Comparison of ENCODE assay signal across 9 cellular contexts in genomic region chr1:23224721-23225648, GRCh38. TPM values are rescaled to one million over a fixed set of nuclear protein-coding genes. Genes with fewer than 3 reads are reported as not detected.
DNase-seq lines count a peak whose midpoint lies in the region; ATAC-seq, FAIRE-seq and TF ChIP-seq lines count a peak whose summit lies in the region.
"Had no signal": no experiment of that assay in that cellular context is flagged by ENCODE, and none has a peak within 500 bp of the region (broad histone marks: within the 10 kb centered on the region; RNA-seq: fewer than 3 reads in every experiment).

No MANE protein-coding gene starts in this region.

- no peak overlapping the region for H3K4me3 ChIP-seq in K562
- no peak overlapping the region for H3K4me3 ChIP-seq in right cardiac atrium (ENCODE audit: low read length)
- no peak overlapping the region for H3K4me3 ChIP-seq in OCI-LY7 (ENCODE audit: low read depth, low read length, poor library complexity, severe bottlenecking)

- intact Hi-C loops in K562 (cut with micrococcal nuclease) (loop anchor here (5.0 kb wide), 1 partner anchor 42 kb away; no protein-coding TSS in a partner anchor), right cardiac atrium (cut with DNase I) (no loop called here), OCI-LY7 (cut with micrococcal nuclease; ENCODE audit: unreplicated experiment) (loop anchor here (5.0 kb wide), 1 partner anchor 52 kb away; no protein-coding TSS in a partner anchor)

- no peaks in the 10 kb centered on the region for H3K9me2 ChIP-seq in OCI-LY7 (ENCODE audit: insufficient read depth, low read length)

- in situ Hi-C loops in K562 (cut with MboI), result no loop called here

- CTCF ChIA-PET in K562 (lab: Yijun Ruan, JAX; ENCODE audit: low intra/inter-chr PET ratio) (no interaction called here), OCI-LY7 (lab: Charles Lee; ENCODE audit: unreplicated experiment) (no interaction called here)

- no peaks in the 10 kb centered on the region for H3K79me2 ChIP-seq in K562 (ENCODE audit: control insufficient read depth, insufficient read depth, low read length)
- no peaks in the 10 kb centered on the region for H3K79me2 ChIP-seq in OCI-LY7 (ENCODE audit: insufficient read depth, low read depth, low read length)

- H3K4me2 ChIP-seq in K562 (ENCODE audit: insufficient read depth, low read length), result no peak overlapping the region
- no peak overlapping the region for H3K4me2 ChIP-seq in OCI-LY7 (ENCODE audit: low read length)

- no peak overlapping the region for H3K9ac ChIP-seq in K562 (ENCODE audit: insufficient read depth in 1 of 2, low read depth in 2 of 2, low read length in 2 of 2)

- WGBS in K562 (ENCODE audit: insufficient coverage, low coverage, missing lambda C conversion rate), result 6% methylated on average over 17 of the region's 17 CpGs
- WGBS in right cardiac atrium, result 23% methylated on average over 17 of the region's 17 CpGs

- no peak for TF ChIP-seq EP300 in K562 (IDR thresholded peaks at IDR 0.05; ENCODE audit: low read length)

- no peak for TF ChIP-seq CTCF in K562 (IDR thresholded peaks at IDR 0.05 in 2 of 3, conservative IDR thresholded peaks at IDR 0.05 in 1 of 3; ENCODE audit: insufficient read depth in 2 of 3, low read depth in 1 of 3, low read length in 3 of 3)
- TF ChIP-seq CTCF in OCI-LY7 (conservative IDR thresholded peaks at IDR 0.05; ENCODE audit: low read length), result no peak

- TF ChIP-seq POLR2A in K562 (conservative IDR thresholded peaks at IDR 0.05), result no peak

- POLR2A ChIA-PET in K562 (lab: Yijun Ruan, JAX), result interaction anchor here (0.6 kb wide), 1 partner anchor 48 kb away, joined by 3 read pairs; no protein-coding TSS in a partner anchor
- POLR2A ChIA-PET in OCI-LY7 (lab: Charles Lee), result interaction anchor here (0.6 kb wide), 1 partner anchor 306 kb away, joined by 3 read pairs; no protein-coding TSS in a partner anchor

- H3K4me1 ChIP-seq in K562 (replicated peaks in 1 of 2; ENCODE audit: control insufficient read depth in 2 of 2, insufficient read depth in 2 of 2, low read length in 2 of 2) (no peaks in the 10 kb centered on the region), right cardiac atrium (ENCODE audit: control insufficient read depth, insufficient read depth, low read length) (no peaks in the 10 kb centered on the region), OCI-LY7 (ENCODE audit: insufficient read depth, low read length, poor library complexity, severe bottlenecking) (no peaks in the 10 kb centered on the region)

- H3K27ac ChIP-seq in K562 (ENCODE audit: extremely low read depth, low read depth, low read length), result no peak overlapping the region
- no peak overlapping the region for H3K27ac ChIP-seq in right cardiac atrium (ENCODE audit: low read length)
- H3K27ac ChIP-seq in OCI-LY7 (ENCODE audit: low read depth, low read length, poor library complexity, severe bottlenecking), result no peak overlapping the region

- TF ChIP-seq RAD21 in K562 (CRISPR knock-in tag; conservative IDR thresholded peaks at IDR 0.05 in 1 of 2, IDR thresholded peaks at IDR 0.05 in 1 of 2), result no peak

- ATAC-seq in K562 (no peak), right cardiac atrium (peak; percentile 86 to 96), GM19452 (IDR thresholded peaks at IDR 0.05; ENCODE audit: unreplicated experiment) (no peak)

- no peak for FAIRE-seq in K562 (lab: Jason Lieb, UNC)

- no peaks in the 10 kb centered on the region for H3K9me3 ChIP-seq in K562 (replicated peaks; ENCODE audit: control insufficient read depth, insufficient read depth, low read depth, low read length)
- H3K9me3 ChIP-seq in right cardiac atrium (ENCODE audit: control insufficient read depth, low read length), result no peaks in the 10 kb centered on the region
- no peaks in the 10 kb centered on the region for H3K9me3 ChIP-seq in OCI-LY7 (ENCODE audit: low read length)

- BruUV-seq in K562 (replicated peaks; lab: Mats Ljungman, UMichigan) (no TSS peak), OCI-LY7 (replicated peaks; lab: Mats Ljungman, UMichigan) (no TSS peak)

- DNase-seq in HS-27A (ENCODE audit: low read depth), result peak; percentile 73
- DNase-seq in K562 (ENCODE audit: extremely low read depth in 1 of 4, low spot score in 3 of 4), result peak in 1 of 4 experiments; percentile 13
- peak; percentile 45 to 67 (median 53) for DNase-seq in right cardiac atrium
- peak; percentile 2 for DNase-seq in smooth muscle cell of the brain vasculature (ENCODE audit: low read depth, low spot score)
- DNase-seq in NCI-H524 treated with DMSO at 0.1 percent for 48 hours (lab: John Stamatoyannopoulos, UW), result no peak
- DNase-seq in OCI-LY7 (ENCODE audit: low spot score), result no peak
- DNase-seq in NAMALWA (ENCODE audit: low spot score), result no peak
- DNase-seq: NCI-H2029 treated with DMSO at 0.1 percent for 48 hours had no signal

- H3K36me3 ChIP-seq in K562 (ENCODE audit: control insufficient read depth, insufficient read depth, low read length) (no peaks in the 10 kb centered on the region), OCI-LY7 (ENCODE audit: insufficient read depth, low read length) (no peaks in the 10 kb centered on the region)

- no peak overlapping the region for H2AFZ ChIP-seq in K562 (ENCODE audit: low read depth, low read length)
- no peak overlapping the region for H2AFZ ChIP-seq in OCI-LY7 (ENCODE audit: low read length)

- H4K20me1 ChIP-seq in K562 (replicated peaks; ENCODE audit: control insufficient read depth, insufficient read depth, low read length), result no peaks in the 10 kb centered on the region
- no peaks in the 10 kb centered on the region for H4K20me1 ChIP-seq in OCI-LY7 (ENCODE audit: insufficient read depth, low read length)

- H3K9me1 ChIP-seq in K562 (ENCODE audit: control insufficient read depth, insufficient read depth, low read length), result no peaks in the 10 kb centered on the region

- peaks cover 24 to 28% of the 10 kb centered on the region in 2 experiments for H3K27me3 ChIP-seq in K562 (ENCODE audit: control insufficient read depth in 2 of 2, insufficient read depth in 2 of 2, low read length in 2 of 2)
- no peaks in the 10 kb centered on the region for H3K27me3 ChIP-seq in right cardiac atrium (ENCODE audit: control insufficient read depth, insufficient read depth)

TF ChIP-seq in K562, 482 proteins besides CTCF, POLR2A, EP300 and RAD21 (continues in another document):
- TF ChIP-seq CTBP1 (IDR thresholded peaks at IDR 0.05; ENCODE audit: borderline replicate concordance), result peak; percentile 59; the same call in 1 of the 2 replicates
- TF ChIP-seq ZNF717 (CRISPR knock-in tag; IDR thresholded peaks at IDR 0.05), result no peak
- TF ChIP-seq BCOR (IDR thresholded peaks at IDR 0.05), result 0 out of 2 replicates have a peak, but pooled peaks have one; percentile 10
- no peak for TF ChIP-seq RBM14 (IDR thresholded peaks at IDR 0.05; ENCODE audit: borderline replicate concordance, insufficient read depth, low read depth, low read length)
- no peak for TF ChIP-seq SMAD4 (CRISPR knock-in tag; conservative IDR thresholded peaks at IDR 0.05)
- TF ChIP-seq TAL1 (IDR thresholded peaks at IDR 0.05), result no peak

RNA-seq across cellular contexts. Expression of gene HTR1D, which starts 7.7 kb away (rescaled TPM):
- total RNA-seq in K562 (2011; cell fraction: chromatin; rRNA removed; ENCODE audit: low replicate concordance), result 0.25 TPM in 1 of 2 replicates, not detected in the other
- total RNA-seq in K562 (2011; cell fraction: nucleolus; rRNA removed), result 0.17 TPM in 1 of 2 replicates, not detected in the other
- 0.22 and 0.23 TPM in 2 replicates for total RNA-seq in K562 (2011; cell fraction: nucleoplasm; rRNA removed)
- total RNA-seq in K562 (2014; rRNA removed), result not detected in 2 replicates
- total RNA-seq in K562 (2014; rRNA removed; fragmentation: Illumina TruSeq; extraction: Trizol), result not detected in 2 replicates
- total RNA-seq in K562 (2015; rRNA removed; fragmentation: Illumina TruSeq; extraction: Trizol), result not detected in 2 replicates
- 0.04 TPM in 1 of 2 replicates, not detected in the other for total RNA-seq in K562 (2021)
- polyA plus RNA-seq in K562 (2011; rRNA removed), result 0.04 and 0.08 TPM in 2 replicates
- polyA plus RNA-seq in K562 (2011; cell fraction: cytosol; rRNA removed), result 0.04 and 0.13 TPM in 2 replicates
- polyA plus RNA-seq in K562 (2011; cell fraction: nucleus; rRNA removed), result 0.07 and 0.11 TPM in 2 replicates
- 0.03 and 0.07 TPM in 2 replicates for polyA plus RNA-seq in K562 (2012)
- 0.09 TPM in 1 of 2 replicates, not detected in the other for polyA plus RNA-seq in K562 (2014; fragmentation: Illumina TruSeq; extraction: Trizol)
- under 1 TPM in 1 of 2 experiments, not detected in 1; 0.03 TPM for polyA plus RNA-seq in K562 (2014; fragmentation: Nextera tagmentation; extraction: Ambion mirVana)
- 0.08 and 0.09 TPM in 2 replicates for polyA plus RNA-seq in K562 (2014; rRNA removed)
- not detected in 2 replicates for polyA minus RNA-seq in K562 (2011; rRNA and poly(A)+ RNA removed)
- polyA minus RNA-seq in K562 (2011; cell fraction: cytosol; rRNA and poly(A)+ RNA removed), result not detected in 2 replicates
- polyA minus RNA-seq in K562 (2011; cell fraction: nucleus; rRNA and poly(A)+ RNA removed), result 0.22 TPM in 1 of 2 replicates, not detected in the other
- not detected for total RNA-seq in right cardiac atrium
- polyA plus RNA-seq in right cardiac atrium, result 0.05 TPM
- total RNA-seq in OCI-LY7 (2014; rRNA removed; shearing (Covaris generic)), result not detected in 2 replicates
- total RNA-seq in OCI-LY7 (2022), result not detected in 2 replicates

RNA-seq across cellular contexts. Expression of gene LUZP1, which starts 56.3 kb away (rescaled TPM):
- 14.5 and 31.1 TPM in 2 replicates for total RNA-seq in K562 (2011; cell fraction: chromatin; rRNA removed; ENCODE audit: low replicate concordance)
- 11.2 and 11.6 TPM in 2 replicates for total RNA-seq in K562 (2011; cell fraction: nucleolus; rRNA removed)
- 13.5 and 13.8 TPM in 2 replicates for total RNA-seq in K562 (2011; cell fraction: nucleoplasm; rRNA removed)
- total RNA-seq in K562 (2014; rRNA removed) (10.2 and 12.4 TPM in 2 replicates), K562 (2014; rRNA removed; fragmentation: Illumina TruSeq; extraction: Trizol) (12.6 and 14.2 TPM in 2 replicates), K562 (2015; rRNA removed; fragmentation: Illumina TruSeq; extraction: Trizol) (13.8 and 15.3 TPM in 2 replicates), K562 (2021) (16.9 and 19.1 TPM in 2 replicates), right cardiac atrium (10 to 100 TPM; 33.2 to 61.9 (median 42.4) TPM), OCI-LY7 (2022) (10.3 and 13.6 TPM in 2 replicates)
- polyA plus RNA-seq in K562 (2011; rRNA removed) (10.0 and 11.2 TPM in 2 replicates), K562 (2014; fragmentation: Illumina TruSeq; extraction: Trizol) (14.2 and 14.7 TPM in 2 replicates), K562 (2014; fragmentation: Nextera tagmentation; extraction: Ambion mirVana) (10 to 100 TPM in 1 of 2 experiments, 1 to 10 TPM in 1; 6.5 to 11.8 TPM), K562 (2014; rRNA removed) (6.8 and 7.7 TPM in 2 replicates), right cardiac atrium (9.5 TPM)
- polyA plus RNA-seq in K562 (2011; cell fraction: cytosol; rRNA removed), result 6.0 and 7.6 TPM in 2 replicates
- polyA plus RNA-seq in K562 (2011; cell fraction: nucleus; rRNA removed), result 14.3 and 16.7 TPM in 2 replicates
- polyA plus RNA-seq in K562 (2012), result 8.4 and 9.6 TPM in 2 replicates
- 20.6 and 21.8 TPM in 2 replicates for polyA minus RNA-seq in K562 (2011; rRNA and poly(A)+ RNA removed)
- 11.2 and 12.9 TPM in 2 replicates for polyA minus RNA-seq in K562 (2011; cell fraction: cytosol; rRNA and poly(A)+ RNA removed)
- 9.4 and 17.5 TPM in 2 replicates for polyA minus RNA-seq in K562 (2011; cell fraction: nucleus; rRNA and poly(A)+ RNA removed)
- 7.6 and 8.5 TPM in 2 replicates for total RNA-seq in OCI-LY7 (2014; rRNA removed; shearing (Covaris generic))

Comparison
In these comparisons a context has a peak if more than half of its experiments do, and no peak if none do; other contexts are left out.
1. DNase-seq: peak in HS-27A (single experiment), right cardiac atrium (3 of 3) and smooth muscle cell of the brain vasculature (single experiment); none in NCI-H524 treated with DMSO at 0.1 percent for 48 hours (single experiment), OCI-LY7 (single experiment) and NAMALWA (single experiment).
2. ATAC-seq: peak in right cardiac atrium (2 of 2); none in K562 (single experiment) and GM19452 (single experiment).
3. intact Hi-C loops: an anchor here in K562 (5.0 kb wide) and OCI-LY7 (5.0 kb wide); none called in right cardiac atrium.